ENCODE assay signal across 8 cellular contexts in genomic region chr17:44911133-44912001, GRCh38. TPM values are rescaled to one million over a fixed set of nuclear protein-coding genes. Genes with fewer than 3 reads are reported as not detected.
DNase-seq lines count a peak whose midpoint lies in the region; ATAC-seq, FAIRE-seq and TF ChIP-seq lines count a peak whose summit lies in the region.

No MANE protein-coding gene starts in this region.

- no peak for TF ChIP-seq EP300 in sigmoid colon (IDR thresholded peaks at IDR 0.05)

- TF ChIP-seq CTCF in sigmoid colon (IDR thresholded peaks at IDR 0.05) = peak; percentile 22 to 38 (median 32)

- H3K27me3 Mint-ChIP-seq in activated naive CD8-positive, alpha-beta T cell treated with anti-CD3 and anti-CD28 coated beads, Interleukin-2, amount 50 U/mL, for 24 hours = peaks cover 21% of the 10 kb centered on the region

- no peak for TF ChIP-seq POLR2A in GM12891 (IDR thresholded peaks at IDR 0.05; ENCODE audit: low read depth, low read length)
- no peak for TF ChIP-seq POLR2A in sigmoid colon (IDR thresholded peaks at IDR 0.05)

- peak; percentile 82 for DNase-seq in ACHN
- peak; percentile 52 for DNase-seq in GM12891 (ENCODE audit: insufficient read length, low spot score)
- peak; percentile 54 for DNase-seq in SHP77 (lab: John Stamatoyannopoulos, UW)
- peak; percentile 47 for DNase-seq in activated naive CD8-positive, alpha-beta T cell treated with anti-CD3 and anti-CD28 coated beads, Interleukin-2, amount 50 U/mL, for 24 hours
- peak; percentile 81 for DNase-seq in hepatic stellate cell (ENCODE audit: low spot score)
- peak; percentile 84 for DNase-seq in sigmoid colon

- no peaks in the 10 kb centered on the region for H3K4me1 Mint-ChIP-seq in activated naive CD8-positive, alpha-beta T cell treated with anti-CD3 and anti-CD28 coated beads, Interleukin-2, amount 50 U/mL, for 24 hours

- 8 to 13% methylated on average over 56 of the region's 56 CpGs for WGBS in sigmoid colon, 2 donors

- intact Hi-C loops in sigmoid colon (cut with DNase I) = loop anchor here (10.0 kb wide), 1 partner anchor 283 kb away; no protein-coding TSS in a partner anchor

- no peaks in the 10 kb centered on the region for H3K36me3 ChIP-seq in sigmoid colon

- H3K4me1 ChIP-seq in sigmoid colon = peaks cover 0 to 20% (median 15%) of the 10 kb centered on the region in 4 donors

- ATAC-seq in activated naive CD8-positive, alpha-beta T cell treated with anti-CD3 and anti-CD28 coated beads, Interleukin-2, amount 50 U/mL, for 24 hours = peak; percentile 68
- ATAC-seq in HG03457 (IDR thresholded peaks at IDR 0.05; ENCODE audit: unreplicated experiment) (no peak), HG02840 (IDR thresholded peaks at IDR 0.05; ENCODE audit: low FRiP score, unreplicated experiment) (no peak)

- peak overlapping the region in 1 of 4 donors; percentile 37 for H3K27ac ChIP-seq in sigmoid colon

- H3K9me3 ChIP-seq in sigmoid colon = no peaks in the 10 kb centered on the region

- in situ Hi-C loops in ACHN (cut with HindIII; ENCODE audit: low pct_ligation_motif_present, low pct_unique_long_range_greater_than_20kb, low sequenced_read_pairs) = no loop called here

- peak overlapping the region in 3 of 4 donors; percentile 15 to 42 (median 35) for H3K4me3 ChIP-seq in sigmoid colon

- H3K27ac Mint-ChIP-seq in activated naive CD8-positive, alpha-beta T cell treated with anti-CD3 and anti-CD28 coated beads, Interleukin-2, amount 50 U/mL, for 24 hours = no peak overlapping the region

- peaks cover 0 to 3% (median 0%) of the 10 kb centered on the region in 3 donors for H3K27me3 ChIP-seq in sigmoid colon

- H3K4me3 Mint-ChIP-seq in activated naive CD8-positive, alpha-beta T cell treated with anti-CD3 and anti-CD28 coated beads, Interleukin-2, amount 50 U/mL, for 24 hours = peak overlapping the region; percentile 21

- peak; percentile 81 for FAIRE-seq in GM12891 (lab: Jason Lieb, UNC)

- H3K36me3 Mint-ChIP-seq in activated naive CD8-positive, alpha-beta T cell treated with anti-CD3 and anti-CD28 coated beads, Interleukin-2, amount 50 U/mL, for 24 hours (ENCODE audit: low read depth) = no peaks in the 10 kb centered on the region

- H3K9me3 Mint-ChIP-seq in activated naive CD8-positive, alpha-beta T cell treated with anti-CD3 and anti-CD28 coated beads, Interleukin-2, amount 50 U/mL, for 24 hours = no peaks in the 10 kb centered on the region

TF ChIP-seq in GM12891, 5 proteins besides CTCF, POLR2A, EP300 and RAD21:
- TF ChIP-seq TAF1 (IDR thresholded peaks at IDR 0.05; ENCODE audit: low read depth, low read length) (no peak), PAX5 (IDR thresholded peaks at IDR 0.05; ENCODE audit: insufficient read depth, low read length, severe bottlenecking) (no peak), POU2F2 (IDR thresholded peaks at IDR 0.05; ENCODE audit: low read depth, low read length) (no peak), POLR2AphosphoS5 (IDR thresholded peaks at IDR 0.05; ENCODE audit: low read depth, low read length) (no peak), SPI1 (IDR thresholded peaks at IDR 0.05; ENCODE audit: low read depth, low read length) (no peak)

RNA-seq across cellular contexts. Expression of gene GFAP, which starts 3.9 kb away (rescaled TPM):
- polyA plus RNA-seq in GM12891 (2012; ENCODE audit: low read depth, missing spikeins) = 0.15 TPM
- total RNA-seq in sigmoid colon = not detected
- 1 to 10 TPM in 2 of 3 donors, not detected in 1; 1.3 to 2.4 TPM for polyA plus RNA-seq in sigmoid colon

RNA-seq across cellular contexts. Expression of gene EFTUD2, which starts 12.1 kb away (rescaled TPM):
- 61.9 TPM for polyA plus RNA-seq in GM12891 (2012; ENCODE audit: low read depth, missing spikeins)
- 10 to 100 TPM; 33.7 to 93.1 (median 55.8) TPM for total RNA-seq in sigmoid colon
- 10 to 100 TPM; 20.6 to 48.4 (median 21.6) TPM for polyA plus RNA-seq in sigmoid colon

RNA-seq across cellular contexts. Expression of gene KIF18B, which starts 36.2 kb away (rescaled TPM):
- 5.1 TPM for polyA plus RNA-seq in GM12891 (2012; ENCODE audit: low read depth, missing spikeins)
- 1 to 10 TPM in 1 of 4 donors, under 1 TPM in 3; under 0.01 to 1.4 (median 0.30) TPM for total RNA-seq in sigmoid colon
- 10 to 100 TPM in 1 of 3 donors, 1 to 10 TPM in 1, under 1 TPM in 1; 0.60 to 10.5 (median 1.4) TPM for polyA plus RNA-seq in sigmoid colon

RNA-seq across cellular contexts. Expression of gene C1QL1, which starts 56.7 kb away (rescaled TPM):
- polyA plus RNA-seq in GM12891 (2012; ENCODE audit: low read depth, missing spikeins) = not detected
- 1 to 10 TPM in 2 of 4 donors, under 1 TPM in 2; 0.41 to 4.3 (median 1.3) TPM for total RNA-seq in sigmoid colon
- polyA plus RNA-seq in sigmoid colon = 1 to 10 TPM in 2 of 3 donors, not detected in 1; 1.4 to 2.0 TPM
